Comparison of ENCODE assay signal across 11 cellular contexts in the genomic region with DNA sequence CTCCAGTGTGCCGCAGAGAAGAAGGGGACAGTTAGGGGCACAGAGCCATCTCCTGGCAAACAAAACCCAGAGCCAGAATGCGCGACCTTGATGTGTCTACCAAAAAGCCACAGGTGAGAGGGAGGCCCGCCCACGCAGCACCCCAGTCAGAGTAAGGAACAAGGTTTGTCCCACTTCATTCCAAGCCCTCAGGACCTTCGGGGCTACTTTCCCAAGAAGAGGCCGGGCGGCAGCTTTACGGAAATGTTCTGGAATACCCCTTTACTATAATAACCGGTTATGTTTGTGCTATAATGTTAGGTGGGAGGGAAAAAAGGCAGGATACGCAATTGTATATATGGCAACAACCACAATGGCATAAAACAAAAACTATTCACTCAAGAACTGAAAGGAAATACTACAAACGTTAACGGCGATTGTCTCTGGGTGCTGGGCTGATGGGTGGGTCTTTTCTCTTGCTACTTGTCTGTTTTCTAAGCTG. TPM values are rescaled to one million over a fixed set of nuclear protein-coding genes. Genes with fewer than 3 reads are reported as not detected.
DNase-seq lines count a peak whose midpoint lies in the region; ATAC-seq and TF ChIP-seq lines count a peak whose summit lies in the region.
"Had no signal": no experiment of that assay in that cellular context is flagged by ENCODE, and none has a peak within 500 bp of the region (broad histone marks: within the 10 kb centered on the region; RNA-seq: fewer than 3 reads in every experiment).

No MANE protein-coding gene starts in this region.

- H3K4me3 ChIP-seq in CD4-positive, CD25-positive, alpha-beta regulatory T cell (ENCODE audit: low read depth, low read length): peak overlapping the region; percentile 72
- H3K4me3 ChIP-seq: left lung had no signal

- intact Hi-C loops in activated naive CD4-positive, alpha-beta T cell treated with anti-CD3 and anti-CD28 coated beads for 36 hours (cut with micrococcal nuclease): no loop called here

- DNase-seq in CD4-positive, CD25-positive, alpha-beta regulatory T cell: peak; percentile 42 to 72 (median 66)
- DNase-seq in activated CD4-positive, alpha-beta T cell treated with anti-CD3 and anti-CD28 coated beads for 4 hours: peak; percentile 79 to 82
- DNase-seq in activated naive CD4-positive, alpha-beta T cell treated with anti-CD3 and anti-CD28 coated beads for 36 hours: peak; percentile 72
- DNase-seq in stimulated activated CD4-positive, alpha-beta T cell treated with anti-CD3 and anti-CD28 coated beads, Interleukin-1b, Interleukin-23, amount 100 ng/mL, for 48 hours: peak; percentile 55
- DNase-seq in GM10248 (ENCODE audit: extremely low spot score) (no peak), anterior cingulate cortex (lab: John Stamatoyannopoulos, UW) (no peak)
- DNase-seq: caudate nucleus, left lung, NCI-H526 treated with DMSO at 0.1 percent for 48 hours had no signal

- no peaks in the 10 kb centered on the region for H3K9me3 Mint-ChIP-seq in CD4-positive, CD25-positive, alpha-beta regulatory T cell
- no peaks in the 10 kb centered on the region for H3K9me3 Mint-ChIP-seq in activated naive CD4-positive, alpha-beta T cell treated with anti-CD3 and anti-CD28 coated beads for 36 hours

- H3K27me3 Mint-ChIP-seq in CD4-positive, CD25-positive, alpha-beta regulatory T cell: no peaks in the 10 kb centered on the region
- no peaks in the 10 kb centered on the region for H3K27me3 Mint-ChIP-seq in activated naive CD4-positive, alpha-beta T cell treated with anti-CD3 and anti-CD28 coated beads for 36 hours (ENCODE audit: low read depth)

- POLR2A ChIA-PET in GM10248 (lab: Yijun Ruan, JAX): interaction anchor here (2.3 kb wide), 1 partner anchor 11 kb away, joined by 7 read pairs; no protein-coding TSS in a partner anchor

- H3K27me3 ChIP-seq in CD4-positive, CD25-positive, alpha-beta regulatory T cell (ENCODE audit: control insufficient read depth, insufficient read depth, low read length): no peaks in the 10 kb centered on the region
- H3K27me3 ChIP-seq: left lung had no signal

- peaks cover 43% of the 10 kb centered on the region for H3K36me3 Mint-ChIP-seq in CD4-positive, CD25-positive, alpha-beta regulatory T cell
- H3K36me3 Mint-ChIP-seq in activated naive CD4-positive, alpha-beta T cell treated with anti-CD3 and anti-CD28 coated beads for 36 hours (ENCODE audit: low read depth): peaks cover 32% of the 10 kb centered on the region

- H3K4me1 Mint-ChIP-seq in CD4-positive, CD25-positive, alpha-beta regulatory T cell: peaks cover 30 to 96% (median 70%) of the 10 kb centered on the region in 4 donors
- peaks cover 93% of the 10 kb centered on the region for H3K4me1 Mint-ChIP-seq in activated naive CD4-positive, alpha-beta T cell treated with anti-CD3 and anti-CD28 coated beads for 36 hours (ENCODE audit: low read depth)

- peak overlapping the region; percentile 96 for H3K27ac ChIP-seq in CD4-positive, CD25-positive, alpha-beta regulatory T cell (ENCODE audit: insufficient read depth, low read length, poor library complexity, severe bottlenecking)

- CTCF ChIA-PET in activated naive CD4-positive, alpha-beta T cell treated with anti-CD3 and anti-CD28 coated beads for 36 hours (lab: Charles Lee): interaction anchor here (1.4 kb wide), 2 partner anchors 14 to 30 kb away, joined by 4 to 5 read pairs; no protein-coding TSS in a partner anchor
- CTCF ChIA-PET in GM10248 (lab: Yijun Ruan, JAX): interaction anchor here (1.3 to 3.5 kb wide), 3 partner anchors 11 to 29 kb away, joined by 3 to 11 read pairs (median 5); no protein-coding TSS in a partner anchor

- peak; percentile 28 to 38 for ATAC-seq in CD4-positive, CD25-positive, alpha-beta regulatory T cell (ENCODE audit: low read depth in 2 of 2)
- no peak for ATAC-seq in GM18505 (IDR thresholded peaks at IDR 0.05; ENCODE audit: unreplicated experiment)
- ATAC-seq in esophagus mucosa: no peak
- ATAC-seq: left lung had no signal

- no peak for TF ChIP-seq CTCF in GM10248 (IDR thresholded peaks at IDR 0.05; ENCODE audit: control extremely low read depth, extremely low read depth, low read depth, missing control alignments)

- H3K4me1 ChIP-seq in CD4-positive, CD25-positive, alpha-beta regulatory T cell (ENCODE audit: control insufficient read depth, insufficient read depth, low read length, poor library complexity, severe bottlenecking): peaks cover 98% of the 10 kb centered on the region

- peak overlapping the region; percentile 92 to 100 (median 97) for H3K27ac Mint-ChIP-seq in CD4-positive, CD25-positive, alpha-beta regulatory T cell
- H3K27ac Mint-ChIP-seq in activated naive CD4-positive, alpha-beta T cell treated with anti-CD3 and anti-CD28 coated beads for 36 hours: peak overlapping the region; percentile 75

- H3K4me3 Mint-ChIP-seq in CD4-positive, CD25-positive, alpha-beta regulatory T cell: peak overlapping the region; percentile 77 to 91 (median 80)
- H3K4me3 Mint-ChIP-seq in activated naive CD4-positive, alpha-beta T cell treated with anti-CD3 and anti-CD28 coated beads for 36 hours: peak overlapping the region; percentile 26

- H3K9me3 ChIP-seq in CD4-positive, CD25-positive, alpha-beta regulatory T cell (ENCODE audit: control insufficient read depth in 2 of 2, low read length in 2 of 2): no peaks in the 10 kb centered on the region
- H3K9me3 ChIP-seq: left lung had no signal

- TF ChIP-seq POLR2A in GM18505 (IDR thresholded peaks at IDR 0.05; ENCODE audit: borderline replicate concordance, extremely low read depth, insufficient read depth, insufficient read length): no peak

- H3K36me3 ChIP-seq in CD4-positive, CD25-positive, alpha-beta regulatory T cell (ENCODE audit: control insufficient read depth, insufficient read depth, low read length): peaks cover 36% of the 10 kb centered on the region

RNA-seq across cellular contexts. Expression of a gene that starts 12.3 kb away (rescaled TPM):
- total RNA-seq in CD4-positive, CD25-positive, alpha-beta regulatory T cell: 466 TPM
- polyA plus RNA-seq in CD4-positive, CD25-positive, alpha-beta regulatory T cell: 10 to 100 TPM; 25.9 to 35.6 (median 31.0) TPM
- total RNA-seq in activated naive CD4-positive, alpha-beta T cell treated with anti-CD3 and anti-CD28 coated beads for 36 hours: 10 to 100 TPM; 76.0 to 83.3 TPM
- 26.7 TPM for total RNA-seq in esophagus mucosa

Comparison
In these comparisons a context has a peak if more than half of its experiments do, and no peak if none do; other contexts are left out.
1. ATAC-seq: peak in CD4-positive, CD25-positive, alpha-beta regulatory T cell (2 of 2); none in GM18505 (single experiment) and esophagus mucosa (single experiment).
2. DNase-seq: peak in CD4-positive, CD25-positive, alpha-beta regulatory T cell (3 of 3), activated CD4-positive, alpha-beta T cell treated with anti-CD3 and anti-CD28 coated beads for 4 hours (2 of 2), activated naive CD4-positive, alpha-beta T cell treated with anti-CD3 and anti-CD28 coated beads for 36 hours (single experiment) and stimulated activated CD4-positive, alpha-beta T cell treated with anti-CD3 and anti-CD28 coated beads, Interleukin-1b, Interleukin-23, amount 100 ng/mL, for 48 hours (single experiment); none in GM10248 (single experiment) and anterior cingulate cortex (0 of 58).